In genomic region chr2:205889073-205889472, GRCh38 we compare ENCODE assay signal across 21 cellular contexts.
DNase-seq lines count a peak whose midpoint lies in the region; ATAC-seq and TF ChIP-seq lines count a peak whose summit lies in the region.
"Had no signal": no experiment of that assay in that cellular context is flagged by ENCODE, and none has a peak within 500 bp of the region (broad histone marks: within the 10 kb centered on the region; RNA-seq: fewer than 3 reads in every experiment).

No MANE protein-coding gene starts in this region.

- H3K4me1 ChIP-seq in osteoblast (ENCODE audit: insufficient read depth, low read length): no peaks in the 10 kb centered on the region
- H3K4me1 ChIP-seq: lower lobe of right lung had no signal

- peak; percentile 34 for DNase-seq in NCI-H2107 treated with DMSO at 0.1 percent for 48 hours (lab: John Stamatoyannopoulos, UW; ENCODE audit: unreplicated experiment)
- DNase-seq in NCI-H2107 (lab: John Stamatoyannopoulos, UW): no peak
- DNase-seq in NCI-H510A treated with DMSO at 0.1 percent for 48 hours (lab: John Stamatoyannopoulos, UW): peak; percentile 84
- no peak for DNase-seq in endothelial cell (ENCODE audit: low spot score)
- peak; percentile 62 for DNase-seq in osteoblast (ENCODE audit: insufficient read length, low spot score, missing footprints)
- DNase-seq in effector CD8-positive, alpha-beta T cell (lab: John Stamatoyannopoulos, UW): no peak
- no peak for DNase-seq in Right ventricle myocardium superior
- DNase-seq: activated CD4-positive, alpha-beta T cell treated with anti-CD3 and anti-CD28 coated beads, Interleukin-2, amount 50 U/mL, for 4 hours; activated naive CD8-positive, alpha-beta T cell treated with anti-CD3 and anti-CD28 coated beads, Interleukin-2, amount 10 ng/mL, durations not matched to agents 7 days and 5 days; activated T-cell treated with anti-CD3 and anti-CD28 coated beads, Interleukin-2, amount 50 U/mL, for 4 hours; CD8-positive, alpha-beta memory T cell; esophagus squamous epithelium; lower lobe of right lung; NCI-H1105; NCI-H526 treated with DMSO at 0.1 percent for 48 hours; sigmoid colon; T-helper 9 cell had no signal

- no peaks in the 10 kb centered on the region for H3K79me2 ChIP-seq in osteoblast (ENCODE audit: insufficient read depth, low read length)

- no peaks in the 10 kb centered on the region for H3K27me3 ChIP-seq in osteoblast (ENCODE audit: insufficient read depth, low read length)
- H3K27me3 ChIP-seq: sigmoid colon had no signal

- TF ChIP-seq CTCF in endothelial cell (IDR thresholded peaks at IDR 0.05; ENCODE audit: unreplicated experiment) (no peak), osteoblast (IDR thresholded peaks at IDR 0.05; ENCODE audit: extremely low read depth, low read depth, low read length) (no peak)

- no peaks in the 10 kb centered on the region for H3K36me3 ChIP-seq in osteoblast (ENCODE audit: insufficient read depth, low read length)
- H3K36me3 ChIP-seq: esophagus squamous epithelium, lower lobe of right lung, sigmoid colon had no signal

- peaks cover 5% of the 10 kb centered on the region for H3K27me3 Mint-ChIP-seq in endothelial cell (ENCODE audit: unreplicated experiment)

- H3K27ac Mint-ChIP-seq in endothelial cell (ENCODE audit: unreplicated experiment): peak overlapping the region; percentile 64
- H3K27ac Mint-ChIP-seq: activated naive CD8-positive, alpha-beta T cell treated with anti-CD3 and anti-CD28 coated beads, Interleukin-2, amount 10 ng/mL, durations not matched to agents 7 days and 5 days; CD8-positive, alpha-beta memory T cell; stimulated activated memory B cell treated with anti-CD40 and anti-IgM and Interleukin-4, amounts not matched to agents 10 μg/mL and 1 μg/mL and 100 μg/mL, for 72 hours had no signal

- H3K4me1 Mint-ChIP-seq in endothelial cell (ENCODE audit: unreplicated experiment): peaks cover 5% of the 10 kb centered on the region
- H3K4me1 Mint-ChIP-seq: activated naive CD8-positive, alpha-beta T cell treated with anti-CD3 and anti-CD28 coated beads, Interleukin-2, amount 10 ng/mL, durations not matched to agents 7 days and 5 days; CD8-positive, alpha-beta memory T cell; stimulated activated memory B cell treated with anti-CD40 and anti-IgM and Interleukin-4, amounts not matched to agents 10 μg/mL and 1 μg/mL and 100 μg/mL, for 72 hours had no signal

- H3K4me3 ChIP-seq in osteoblast (ENCODE audit: insufficient read depth, low read length): no peak overlapping the region
- H3K4me3 ChIP-seq: esophagus squamous epithelium, lower lobe of right lung, sigmoid colon had no signal

- H4K20me1 ChIP-seq in osteoblast (ENCODE audit: insufficient read depth, low read length): no peaks in the 10 kb centered on the region

- no peak overlapping the region for H3K27ac ChIP-seq in osteoblast (ENCODE audit: low read depth, low read length)
- H3K27ac ChIP-seq: esophagus squamous epithelium, lower lobe of right lung had no signal

- no peak overlapping the region for H3K4me3 Mint-ChIP-seq in endothelial cell (ENCODE audit: unreplicated experiment)
- H3K4me3 Mint-ChIP-seq: activated naive CD8-positive, alpha-beta T cell treated with anti-CD3 and anti-CD28 coated beads, Interleukin-2, amount 10 ng/mL, durations not matched to agents 7 days and 5 days; activated T-cell treated with anti-CD3 and anti-CD28 coated beads, Interleukin-2, amount 50 U/mL, for 4 hours; CD8-positive, alpha-beta memory T cell; neural crest cell; stimulated activated memory B cell treated with anti-CD40 and anti-IgM and Interleukin-4, amounts not matched to agents 10 μg/mL and 1 μg/mL and 100 μg/mL, for 72 hours had no signal

- ATAC-seq in HG03045 (IDR thresholded peaks at IDR 0.05; ENCODE audit: unreplicated experiment) (no peak), Right ventricle myocardium superior (ENCODE audit: poor library complexity) (no peak)
- ATAC-seq: activated T-cell treated with anti-CD3 and anti-CD28 coated beads, Interleukin-2, amount 50 U/mL, for 4 hours; lower lobe of right lung; Right ventricle myocardium inferior; stimulated activated memory B cell treated with anti-CD40 and anti-IgM and Interleukin-4, amounts not matched to agents 10 μg/mL and 1 μg/mL and 100 μg/mL, for 72 hours had no signal

- H3K9me3 Mint-ChIP-seq in endothelial cell (ENCODE audit: unreplicated experiment): no peaks in the 10 kb centered on the region
- H3K9me3 Mint-ChIP-seq: activated naive CD8-positive, alpha-beta T cell treated with anti-CD3 and anti-CD28 coated beads, Interleukin-2, amount 10 ng/mL, durations not matched to agents 7 days and 5 days; activated T-cell treated with anti-CD3 and anti-CD28 coated beads, Interleukin-2, amount 50 U/mL, for 4 hours; CD8-positive, alpha-beta memory T cell; neural crest cell; stimulated activated memory B cell treated with anti-CD40 and anti-IgM and Interleukin-4, amounts not matched to agents 10 μg/mL and 1 μg/mL and 100 μg/mL, for 72 hours had no signal

- intact Hi-C loops in Right ventricle myocardium superior (cut with DNase I): loop anchor here (5.0 kb wide), 1 partner anchor 112 kb away; no protein-coding TSS in a partner anchor

- H3K9me3 ChIP-seq in osteoblast (ENCODE audit: low read depth, low read length): no peaks in the 10 kb centered on the region
- H3K9me3 ChIP-seq: esophagus squamous epithelium, lower lobe of right lung, sigmoid colon had no signal

- no peaks in the 10 kb centered on the region for H3K36me3 Mint-ChIP-seq in endothelial cell (ENCODE audit: low read depth, unreplicated experiment)
- H3K36me3 Mint-ChIP-seq: activated naive CD8-positive, alpha-beta T cell treated with anti-CD3 and anti-CD28 coated beads, Interleukin-2, amount 10 ng/mL, durations not matched to agents 7 days and 5 days; CD8-positive, alpha-beta memory T cell; stimulated activated memory B cell treated with anti-CD40 and anti-IgM and Interleukin-4, amounts not matched to agents 10 μg/mL and 1 μg/mL and 100 μg/mL, for 72 hours had no signal

- H3K4me2 ChIP-seq in osteoblast (ENCODE audit: insufficient read depth, low read length): no peak overlapping the region

- no peak overlapping the region for H2AFZ ChIP-seq in osteoblast (ENCODE audit: low read length)

Comparison
In these comparisons a context has a peak if more than half of its experiments do, and no peak if none do; other contexts are left out.
1. DNase-seq: peak in NCI-H2107 treated with DMSO at 0.1 percent for 48 hours (single experiment), NCI-H510A treated with DMSO at 0.1 percent for 48 hours (single experiment) and osteoblast (single experiment); none in NCI-H2107 (single experiment), endothelial cell (single experiment), effector CD8-positive, alpha-beta T cell (single experiment) and Right ventricle myocardium superior (single experiment).